Comparison of ENCODE assay signal across 12 cellular contexts in genomic region chr3:135083179-135083578, GRCh38.
"Had no signal": no experiment of that assay in that cellular context is flagged by ENCODE, and none has a peak within 500 bp of the region (broad histone marks: within the 10 kb centered on the region; RNA-seq: fewer than 3 reads in every experiment).

No MANE protein-coding gene starts in this region.

- ATAC-seq: activated CD4-positive, alpha-beta T cell treated with anti-CD3 and anti-CD28 coated beads for 36 hours; body of pancreas; natural killer cell treated with Interleukin-12 subunit alpha and Interleukin-12 subunit beta and Interleukin-15 and Interleukin-18, amount 100 ng/mL, for 72 hours; WTC11 had no signal

- DNase-seq: activated CD4-positive, alpha-beta memory T cell treated with anti-CD3 and anti-CD28 coated beads for 36 hours; activated CD4-positive, alpha-beta T cell treated with anti-CD3 and anti-CD28 coated beads for 36 hours; activated naive CD4-positive, alpha-beta T cell treated with anti-CD3 and anti-CD28 coated beads for 36 hours; body of pancreas; central memory CD4-positive, alpha-beta T cell; erythroblast; sigmoid colon; spleen; stimulated activated CD8-positive, alpha-beta memory T cell treated with anti-CD3 and anti-CD28 coated beads, Interleukin-4, amount 100 ng/mL, for 48 hours; stimulated activated naive CD4-positive, alpha-beta T cell had no signal
